In genomic region chr2:46229134-46230063, GRCh38 we compare ENCODE assay signal across 9 cellular contexts.
DNase-seq lines count a peak whose midpoint lies in the region; ATAC-seq and TF ChIP-seq lines count a peak whose summit lies in the region.
"Had no signal": no experiment of that assay in that cellular context is flagged by ENCODE, and none has a peak within 500 bp of the region (broad histone marks: within the 10 kb centered on the region; RNA-seq: fewer than 3 reads in every experiment).

No MANE protein-coding gene starts in this region.

- intact Hi-C loops in Caco-2 (cut with micrococcal nuclease; ENCODE audit: unreplicated experiment) (loop anchor here (5.0 to 10.0 kb wide), 3 partner anchors 68 to 167 kb away; partner anchors contain the start of gene EPAS1), upper lobe of right lung (cut with DNase I) (no loop called here)

- peaks cover 9% of the 10 kb centered on the region for H3F3A ChIP-seq in neural progenitor cell (ENCODE audit: low read depth)

- H2AFZ ChIP-seq in neural progenitor cell (replicated peaks): no peak overlapping the region

- H3K79me2 ChIP-seq in neural progenitor cell (ENCODE audit: low read depth): no peaks in the 10 kb centered on the region

- H3K27ac Mint-ChIP-seq in Caco-2 (ENCODE audit: unreplicated experiment) (peak overlapping the region; percentile 32), neural progenitor cell (no peak overlapping the region)
- H3K27ac Mint-ChIP-seq in activated CD4-positive, alpha-beta memory T cell treated with anti-CD3 and anti-CD28 coated beads, Interleukin-2, amount 10 ng/mL, durations not matched to agents 7 days and 5 days: peak overlapping the region; percentile 94

- H3K36me3 ChIP-seq in Caco-2 (ENCODE audit: control insufficient read depth, insufficient read depth, low read length): no peaks in the 10 kb centered on the region
- no peaks in the 10 kb centered on the region for H3K36me3 ChIP-seq in neural progenitor cell
- H3K36me3 ChIP-seq in upper lobe of right lung: no peaks in the 10 kb centered on the region

- H4K20me1 ChIP-seq in neural progenitor cell (ENCODE audit: low read depth): no peaks in the 10 kb centered on the region

- no peak overlapping the region for H3K4me3 Mint-ChIP-seq in Caco-2 (ENCODE audit: unreplicated experiment)
- peak overlapping the region; percentile 25 for H3K4me3 Mint-ChIP-seq in activated CD4-positive, alpha-beta memory T cell treated with anti-CD3 and anti-CD28 coated beads, Interleukin-2, amount 10 ng/mL, durations not matched to agents 7 days and 5 days
- no peak overlapping the region for H3K4me3 Mint-ChIP-seq in neural progenitor cell

- H3K9me3 ChIP-seq in Caco-2: no peaks in the 10 kb centered on the region
- no peaks in the 10 kb centered on the region for H3K9me3 ChIP-seq in neural progenitor cell (ENCODE audit: low read depth)
- H3K9me3 ChIP-seq in upper lobe of right lung: no peaks in the 10 kb centered on the region

- no peaks in the 10 kb centered on the region for H3K36me3 Mint-ChIP-seq in Caco-2 (ENCODE audit: insufficient read depth, unreplicated experiment)
- peaks cover 7% of the 10 kb centered on the region for H3K36me3 Mint-ChIP-seq in activated CD4-positive, alpha-beta memory T cell treated with anti-CD3 and anti-CD28 coated beads, Interleukin-2, amount 10 ng/mL, durations not matched to agents 7 days and 5 days (ENCODE audit: low read depth)
- no peaks in the 10 kb centered on the region for H3K36me3 Mint-ChIP-seq in neural progenitor cell

- H3K27ac ChIP-seq in neural progenitor cell (no peak overlapping the region), upper lobe of right lung (no peak overlapping the region)
- H3K27ac ChIP-seq: epithelial cell of prostate had no signal

- ATAC-seq in HG03175 (IDR thresholded peaks at IDR 0.05; ENCODE audit: unreplicated experiment): peak; percentile 77
- ATAC-seq in upper lobe of right lung: no peak

- no peak overlapping the region for H3K9ac ChIP-seq in neural progenitor cell

- no peaks in the 10 kb centered on the region for H3K27me3 ChIP-seq in Caco-2 (replicated peaks; ENCODE audit: control insufficient read depth, insufficient read depth, low read length)
- H3K27me3 ChIP-seq in neural progenitor cell: no peaks in the 10 kb centered on the region
- no peaks in the 10 kb centered on the region for H3K27me3 ChIP-seq in upper lobe of right lung

- H3K27me3 Mint-ChIP-seq in Caco-2 (ENCODE audit: insufficient read depth, unreplicated experiment): peaks cover 3% of the 10 kb centered on the region
- peaks cover 27% of the 10 kb centered on the region for H3K27me3 Mint-ChIP-seq in activated CD4-positive, alpha-beta memory T cell treated with anti-CD3 and anti-CD28 coated beads, Interleukin-2, amount 10 ng/mL, durations not matched to agents 7 days and 5 days
- peaks cover 2% of the 10 kb centered on the region for H3K27me3 Mint-ChIP-seq in neural progenitor cell (ENCODE audit: insufficient read depth, low read depth)

- H3K4me3 ChIP-seq in Caco-2 (ENCODE audit: low read depth, low read length) (no peak overlapping the region), neural progenitor cell (no peak overlapping the region), upper lobe of right lung (no peak overlapping the region)

- CTCF ChIA-PET in Caco-2 (lab: Charles Lee): interaction anchor here (0.6 to 2.5 kb wide), 7 partner anchors 17 to 737 kb away, joined by 3 to 12 read pairs (median 6); partner anchors contain the start of gene EPAS1
- CTCF ChIA-PET in activated CD4-positive, alpha-beta memory T cell treated with anti-CD3 and anti-CD28 coated beads, Interleukin-2, amount 10 ng/mL, durations not matched to agents 7 days and 5 days (lab: Charles Lee): interaction anchor here (1.1 to 1.6 kb wide), 7 partner anchors 9 to 162 kb away, joined by 3 to 7 read pairs (median 4); no protein-coding TSS in a partner anchor

- BruUV-seq in Caco-2 (replicated peaks; lab: Mats Ljungman, UMichigan): no TSS peak

- H3K4me1 ChIP-seq in Caco-2 (peaks cover 9% of the 10 kb centered on the region), neural progenitor cell (peaks cover 8% of the 10 kb centered on the region), upper lobe of right lung (peaks cover 21% of the 10 kb centered on the region)

- POLR2A ChIA-PET in Caco-2 (lab: Charles Lee): no interaction called here
- POLR2A ChIA-PET in activated CD4-positive, alpha-beta memory T cell treated with anti-CD3 and anti-CD28 coated beads, Interleukin-2, amount 10 ng/mL, durations not matched to agents 7 days and 5 days (lab: Charles Lee): interaction anchor here (0.8 to 3.4 kb wide), 8 partner anchors 10 to 579 kb away, joined by 3 to 29 read pairs (median 4); partner anchors contain the start of gene EPAS1

- DNase-seq in Caco-2: peak in 1 of 2 experiments; percentile 18
- peak; percentile 66 for DNase-seq in activated CD4-positive, alpha-beta memory T cell treated with anti-CD3 and anti-CD28 coated beads, Interleukin-2, amount 10 ng/mL, durations not matched to agents 7 days and 5 days
- DNase-seq in neural progenitor cell (ENCODE audit: low spot score): peak; percentile 41
- no peak for DNase-seq in amygdala (lab: John Stamatoyannopoulos, UW)
- no peak for DNase-seq in upper lobe of right lung
- no peak for DNase-seq in OCI-M2 (lab: John Stamatoyannopoulos, UW; ENCODE audit: unreplicated experiment)

- H3K9me3 Mint-ChIP-seq in Caco-2 (ENCODE audit: unreplicated experiment): no peaks in the 10 kb centered on the region
- H3K9me3 Mint-ChIP-seq in activated CD4-positive, alpha-beta memory T cell treated with anti-CD3 and anti-CD28 coated beads, Interleukin-2, amount 10 ng/mL, durations not matched to agents 7 days and 5 days: no peaks in the 10 kb centered on the region
- H3K9me3 Mint-ChIP-seq in neural progenitor cell: peaks cover 3% of the 10 kb centered on the region

- H3K4me1 Mint-ChIP-seq in Caco-2 (ENCODE audit: low read depth, unreplicated experiment): peaks cover 21% of the 10 kb centered on the region
- peaks cover 54% of the 10 kb centered on the region for H3K4me1 Mint-ChIP-seq in activated CD4-positive, alpha-beta memory T cell treated with anti-CD3 and anti-CD28 coated beads, Interleukin-2, amount 10 ng/mL, durations not matched to agents 7 days and 5 days
- H3K4me1 Mint-ChIP-seq in neural progenitor cell: peaks cover 16% of the 10 kb centered on the region

- TF ChIP-seq CTCF in Caco-2 (IDR thresholded peaks at IDR 0.05; ENCODE audit: insufficient read depth in 1 of 2, low read depth in 1 of 2, low read length in 1 of 2, severe bottlenecking in 1 of 2, unreplicated experiment in 1 of 2) (peak; percentile 29 to 40), neural progenitor cell (IDR thresholded peaks at IDR 0.05) (peak; percentile 10), upper lobe of right lung (IDR thresholded peaks at IDR 0.05) (no peak)

- peak overlapping the region; percentile 9 for H3K4me2 ChIP-seq in neural progenitor cell

- peak; percentile 51 for TF ChIP-seq POLR2A in GM19193 (IDR thresholded peaks at IDR 0.05; ENCODE audit: extremely low read depth, insufficient read depth, insufficient read length)

Comparison
In these comparisons a context has a peak if more than half of its experiments do, and no peak if none do; other contexts are left out.
1. DNase-seq: peak in activated CD4-positive, alpha-beta memory T cell treated with anti-CD3 and anti-CD28 coated beads, Interleukin-2, amount 10 ng/mL, durations not matched to agents 7 days and 5 days (single experiment) and neural progenitor cell (single experiment); none in amygdala (0 of 56), upper lobe of right lung (single experiment) and OCI-M2 (single experiment).